ENCODE assay signal across 1 cellular context in genomic region chr12:96044017-96044985, GRCh38.
TF ChIP-seq lines count a peak whose summit lies in the region.

No MANE protein-coding gene starts in this region.

TF ChIP-seq in HepG2, 621 proteins besides CTCF, POLR2A, EP300 and RAD21:
- TF ChIP-seq ZNF501 (CRISPR knock-in tag; IDR thresholded peaks at IDR 0.05) (no peak), ZNF121 (CRISPR knock-in tag; IDR thresholded peaks at IDR 0.05) (no peak), ZNF713 (CRISPR knock-in tag; IDR thresholded peaks at IDR 0.05) (no peak), ZNF598 (CRISPR knock-in tag; IDR thresholded peaks at IDR 0.05; ENCODE audit: borderline replicate concordance) (no peak), CENPX (CRISPR knock-in tag; IDR thresholded peaks at IDR 0.05) (no peak), THAP7 (CRISPR knock-in tag; IDR thresholded peaks at IDR 0.05) (no peak), ZNF550 (CRISPR knock-in tag; IDR thresholded peaks at IDR 0.05; ENCODE audit: borderline replicate concordance) (no peak), GLI4 (CRISPR knock-in tag; IDR thresholded peaks at IDR 0.05; ENCODE audit: borderline replicate concordance) (no peak)
